In genomic region chr3:189132125-189132744, GRCh38 we compare ENCODE assay signal across 1 cellular context.
TF ChIP-seq lines count a peak whose summit lies in the region.

No MANE protein-coding gene starts in this region.

TF ChIP-seq in HepG2, 621 proteins besides CTCF, POLR2A, EP300 and RAD21 (continued from another document):
- TF ChIP-seq, protein P1, sequence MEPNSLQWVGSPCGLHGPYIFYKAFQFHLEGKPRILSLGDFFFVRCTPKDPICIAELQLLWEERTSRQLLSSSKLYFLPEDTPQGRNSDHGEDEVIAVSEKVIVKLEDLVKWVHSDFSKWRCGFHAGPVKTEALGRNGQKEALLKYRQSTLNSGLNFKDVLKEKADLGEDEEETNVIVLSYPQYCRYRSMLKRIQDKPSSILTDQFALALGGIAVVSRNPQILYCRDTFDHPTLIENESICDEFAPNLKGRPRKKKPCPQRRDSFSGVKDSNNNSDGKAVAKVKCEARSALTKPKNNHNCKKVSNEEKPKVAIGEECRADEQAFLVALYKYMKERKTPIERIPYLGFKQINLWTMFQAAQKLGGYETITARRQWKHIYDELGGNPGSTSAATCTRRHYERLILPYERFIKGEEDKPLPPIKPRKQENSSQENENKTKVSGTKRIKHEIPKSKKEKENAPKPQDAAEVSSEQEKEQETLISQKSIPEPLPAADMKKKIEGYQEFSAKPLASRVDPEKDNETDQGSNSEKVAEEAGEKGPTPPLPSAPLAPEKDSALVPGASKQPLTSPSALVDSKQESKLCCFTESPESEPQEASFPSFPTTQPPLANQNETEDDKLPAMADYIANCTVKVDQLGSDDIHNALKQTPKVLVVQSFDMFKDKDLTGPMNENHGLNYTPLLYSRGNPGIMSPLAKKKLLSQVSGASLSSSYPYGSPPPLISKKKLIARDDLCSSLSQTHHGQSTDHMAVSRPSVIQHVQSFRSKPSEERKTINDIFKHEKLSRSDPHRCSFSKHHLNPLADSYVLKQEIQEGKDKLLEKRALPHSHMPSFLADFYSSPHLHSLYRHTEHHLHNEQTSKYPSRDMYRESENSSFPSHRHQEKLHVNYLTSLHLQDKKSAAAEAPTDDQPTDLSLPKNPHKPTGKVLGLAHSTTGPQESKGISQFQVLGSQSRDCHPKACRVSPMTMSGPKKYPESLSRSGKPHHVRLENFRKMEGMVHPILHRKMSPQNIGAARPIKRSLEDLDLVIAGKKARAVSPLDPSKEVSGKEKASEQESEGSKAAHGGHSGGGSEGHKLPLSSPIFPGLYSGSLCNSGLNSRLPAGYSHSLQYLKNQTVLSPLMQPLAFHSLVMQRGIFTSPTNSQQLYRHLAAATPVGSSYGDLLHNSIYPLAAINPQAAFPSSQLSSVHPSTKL (CRISPR knock-in tag; IDR thresholded peaks at IDR 0.05) = peak; percentile 25; the same call in 1 of the 2 replicates
- TF ChIP-seq GABPA (IDR thresholded peaks at IDR 0.05; ENCODE audit: low read depth, low read length) (peak; percentile 18; the same call in 1 of the 2 replicates), GABPA (CRISPR knock-in tag; IDR thresholded peaks at IDR 0.05; ENCODE audit: low read depth) (peak; percentile 80), NFIC (IDR thresholded peaks at IDR 0.05; ENCODE audit: low read length) (peak; percentile 11; the same call in 1 of the 2 replicates), NFYC (CRISPR knock-in tag; IDR thresholded peaks at IDR 0.05) (no peak), ZNF292 (CRISPR knock-in tag; IDR thresholded peaks at IDR 0.05; ENCODE audit: borderline replicate concordance, low read depth) (no peak), TCF7 (IDR thresholded peaks at IDR 0.05; ENCODE audit: low read depth) (peak; percentile 51; the same call in 1 of the 2 replicates), MXI1 (IDR thresholded peaks at IDR 0.05; ENCODE audit: borderline replicate concordance, low read depth, low read length) (0 out of 3 replicates have a peak, but pooled peaks have one; percentile 12), PCBP1 (IDR thresholded peaks at IDR 0.05; ENCODE audit: borderline replicate concordance, low read depth, low read length) (no peak), SOX5 (CRISPR knock-in tag; IDR thresholded peaks at IDR 0.05; ENCODE audit: borderline replicate concordance) (0 out of 2 replicates have a peak, but pooled peaks have one; percentile 19), AGO1 (IDR thresholded peaks at IDR 0.05; ENCODE audit: low read depth, low read length, poor library complexity, severe bottlenecking) (no peak), FOSL2 (CRISPR knock-in tag; IDR thresholded peaks at IDR 0.05) (peak; percentile 95), HMG20A (CRISPR knock-in tag; IDR thresholded peaks at IDR 0.05; ENCODE audit: borderline replicate concordance) (peak; percentile 32; the same call in 1 of the 2 replicates), ZNF644 (CRISPR knock-in tag; IDR thresholded peaks at IDR 0.05; ENCODE audit: low read depth) (peak; percentile 80), GABPB1 (CRISPR knock-in tag; IDR thresholded peaks at IDR 0.05) (peak; percentile 37; the same call in 1 of the 2 replicates)
- TF ChIP-seq, protein P2, sequence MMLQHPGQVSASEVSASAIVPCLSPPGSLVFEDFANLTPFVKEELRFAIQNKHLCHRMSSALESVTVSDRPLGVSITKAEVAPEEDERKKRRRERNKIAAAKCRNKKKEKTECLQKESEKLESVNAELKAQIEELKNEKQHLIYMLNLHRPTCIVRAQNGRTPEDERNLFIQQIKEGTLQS (CRISPR knock-in tag; IDR thresholded peaks at IDR 0.05) = 0 out of 2 replicates have a peak, but pooled peaks have one; percentile 51
- TF ChIP-seq, protein P3, sequence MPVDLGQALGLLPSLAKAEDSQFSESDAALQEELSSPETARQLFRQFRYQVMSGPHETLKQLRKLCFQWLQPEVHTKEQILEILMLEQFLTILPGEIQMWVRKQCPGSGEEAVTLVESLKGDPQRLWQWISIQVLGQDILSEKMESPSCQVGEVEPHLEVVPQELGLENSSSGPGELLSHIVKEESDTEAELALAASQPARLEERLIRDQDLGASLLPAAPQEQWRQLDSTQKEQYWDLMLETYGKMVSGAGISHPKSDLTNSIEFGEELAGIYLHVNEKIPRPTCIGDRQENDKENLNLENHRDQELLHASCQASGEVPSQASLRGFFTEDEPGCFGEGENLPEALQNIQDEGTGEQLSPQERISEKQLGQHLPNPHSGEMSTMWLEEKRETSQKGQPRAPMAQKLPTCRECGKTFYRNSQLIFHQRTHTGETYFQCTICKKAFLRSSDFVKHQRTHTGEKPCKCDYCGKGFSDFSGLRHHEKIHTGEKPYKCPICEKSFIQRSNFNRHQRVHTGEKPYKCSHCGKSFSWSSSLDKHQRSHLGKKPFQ (CRISPR knock-in tag; IDR thresholded peaks at IDR 0.05; ENCODE audit: insufficient replicate concordance) = no peak
